In genomic region chr9:127285957-127286356, GRCh38 we compare ENCODE assay signal across 13 cellular contexts. TPM values are rescaled to one million over a fixed set of nuclear protein-coding genes. Genes with fewer than 3 reads are reported as not detected.
DNase-seq lines count a peak whose midpoint lies in the region; ATAC-seq and TF ChIP-seq lines count a peak whose summit lies in the region.
"Had no signal": no experiment of that assay in that cellular context is flagged by ENCODE, and none has a peak within 500 bp of the region (broad histone marks: within the 10 kb centered on the region; RNA-seq: fewer than 3 reads in every experiment).

No MANE protein-coding gene starts in this region.

- TF ChIP-seq CTCF in VCaP (conservative IDR thresholded peaks at IDR 0.05) (no peak), fibroblast of pulmonary artery (IDR thresholded peaks at IDR 0.05; ENCODE audit: low read length, missing control alignments) (no peak), right lobe of liver (IDR thresholded peaks at IDR 0.05) (no peak), transverse colon (IDR thresholded peaks at IDR 0.05) (no peak)

- TF ChIP-seq POLR2A in right lobe of liver (IDR thresholded peaks at IDR 0.05) (no peak), erythroblast (IDR thresholded peaks at IDR 0.05; ENCODE audit: low read length) (no peak), transverse colon (IDR thresholded peaks at IDR 0.05) (no peak)

- no peaks in the 10 kb centered on the region for H3K36me3 ChIP-seq in right lobe of liver
- H3K36me3 ChIP-seq in transverse colon, result no peaks in the 10 kb centered on the region
- H3K36me3 ChIP-seq: BLaER1 treated with 17β-estradiol and CSF1 and Interleukin-3, amounts not matched to agents 10 nM and 100 nM; HAP-1 had no signal

- H3K4me1 ChIP-seq in right lobe of liver (peaks cover 0 to 7% (median 0%) of the 10 kb centered on the region in 4 donors), transverse colon (no peaks in the 10 kb centered on the region)
- H3K4me1 ChIP-seq: HAP-1 had no signal

- no peak for TF ChIP-seq EP300 in transverse colon (IDR thresholded peaks at IDR 0.05; ENCODE audit: low read depth)

- H3K9me3 ChIP-seq in right lobe of liver (no peaks in the 10 kb centered on the region), transverse colon (no peaks in the 10 kb centered on the region)
- H3K9me3 ChIP-seq: BLaER1 treated with 17β-estradiol and CSF1 and Interleukin-3, amounts not matched to agents 10 nM and 100 nM; HAP-1 had no signal

- intact Hi-C loops in right lobe of liver (cut with DNase I) (no loop called here), transverse colon (cut with DNase I; ENCODE audit: low total_unique reads) (no loop called here)

- H3K4me3 ChIP-seq in fibroblast of pulmonary artery (replicated peaks; ENCODE audit: low read depth, low read length), result no peak overlapping the region
- H3K4me3 ChIP-seq in right lobe of liver, result no peak overlapping the region
- H3K4me3 ChIP-seq in transverse colon, result no peak overlapping the region
- H3K4me3 ChIP-seq: BLaER1 treated with 17β-estradiol and CSF1 and Interleukin-3, amounts not matched to agents 10 nM and 100 nM; HAP-1 had no signal

- ATAC-seq in right lobe of liver, result peak; percentile 53 to 74 (median 57)

- H3K27me3 ChIP-seq in right lobe of liver (no peaks in the 10 kb centered on the region), transverse colon (no peaks in the 10 kb centered on the region)
- H3K27me3 ChIP-seq: BLaER1 treated with 17β-estradiol and CSF1 and Interleukin-3, amounts not matched to agents 10 nM and 100 nM had no signal

- DNase-seq in fibroblast of pulmonary artery (ENCODE audit: low read depth), result peak; percentile 9
- no peak for DNase-seq in right lobe of liver
- no peak for DNase-seq in NK-92 treated with Interleukin-12 subunit alpha and Interleukin-12 subunit beta, amount 100 ng/mL, for 24 hours (lab: John Stamatoyannopoulos, UW)
- no peak for DNase-seq in retina
- no peak for DNase-seq in erythroblast (lab: John Stamatoyannopoulos, UW)
- no peak for DNase-seq in transverse colon
- DNase-seq: ACHN; CD4-positive, CD25-positive, alpha-beta regulatory T cell; DMS 273 treated with DMSO at 0.1 percent for 48 hours; EL had no signal

- H3K27ac ChIP-seq in VCaP (peak overlapping the region; percentile 61), right lobe of liver (peak overlapping the region in 1 of 3 donors; percentile 15), transverse colon (no peak overlapping the region)
- H3K27ac ChIP-seq: BLaER1 treated with 17β-estradiol and CSF1 and Interleukin-3, amounts not matched to agents 10 nM and 100 nM had no signal

- in situ Hi-C loops in transverse colon (cut with MboI; ENCODE audit: low pct_ligation_motif_present in 1 of 4, low pct_unique_long_range_greater_than_20kb in 1 of 4, low sequenced_read_pairs in 3 of 4), result no loop called here

RNA-seq across cellular contexts. Expression of gene GARNL3, which starts 21.4 kb away (rescaled TPM):
- total RNA-seq in right lobe of liver, result 1 to 10 TPM; 4.4 to 9.7 (median 6.1) TPM
- 10 to 100 TPM in 3 of 4 donors, 1 to 10 TPM in 1; 6.0 to 19.5 (median 11.8) TPM for total RNA-seq in transverse colon
